ENCODE assay signal across 15 cellular contexts in genomic region chr12:50275545-50275944, GRCh38. TPM values are rescaled to one million over a fixed set of nuclear protein-coding genes. Genes with fewer than 3 reads are reported as not detected.
A peak's percentile ranks its signal among the peaks of the same experiment; 100 is the strongest.
DNase-seq lines count a peak whose midpoint lies in the region; ATAC-seq, FAIRE-seq and TF ChIP-seq lines count a peak whose summit lies in the region.
"Had no signal": no experiment of that assay in that cellular context is flagged by ENCODE, and none has a peak within 500 bp of the region (broad histone marks: within the 10 kb centered on the region; RNA-seq: fewer than 3 reads in every experiment).

No MANE protein-coding gene starts in this region.

- WGBS in liver: 56% methylated on average over 1 of the region's 1 CpG
- 6% methylated on average over 1 of the region's 1 CpG for WGBS in HepG2 (ENCODE audit: low lambda C conversion rate)
- WGBS in esophagus muscularis mucosa: 50% methylated on average over 1 of the region's 1 CpG
- 14 to 31% methylated on average over 1 of the region's 1 CpG for WGBS in aorta, 2 donors

- H3K27ac ChIP-seq in liver (ENCODE audit: low read depth in 1 of 2, low read length in 2 of 2): no peak overlapping the region
- H3K27ac ChIP-seq in HepG2 (ENCODE audit: extremely low read length, insufficient read depth, low read length): no peak overlapping the region
- peak overlapping the region; percentile 12 to 59 (median 30) for H3K27ac ChIP-seq in esophagus muscularis mucosa (replicated peaks in 1 of 4)
- H3K27ac ChIP-seq in aorta (ENCODE audit: low read depth in 1 of 2, low read length in 2 of 2): no peak overlapping the region
- H3K27ac ChIP-seq: A549 had no signal

- H3K4me1 ChIP-seq in liver (ENCODE audit: control insufficient read depth in 4 of 4, insufficient read depth in 4 of 4, low read length in 3 of 4): peaks cover 4 to 9% (median 7%) of the 10 kb centered on the region in 4 donors
- H3K4me1 ChIP-seq in HepG2 (ENCODE audit: insufficient read depth, low read length): peaks cover 69% of the 10 kb centered on the region
- H3K4me1 ChIP-seq in esophagus muscularis mucosa: peaks cover 18 to 29% (median 24%) of the 10 kb centered on the region in 4 donors
- H3K4me1 ChIP-seq in aorta (ENCODE audit: control insufficient read depth in 1 of 2, insufficient read depth in 2 of 2, low read length in 2 of 2): no peaks in the 10 kb centered on the region

- H3K4me3 ChIP-seq in liver (ENCODE audit: low read depth in 1 of 3, low read length in 3 of 3): no peak overlapping the region
- H3K4me3 ChIP-seq in HepG2 (replicated peaks in 1 of 3; ENCODE audit: insufficient read depth in 1 of 3, low read depth in 2 of 3, low read length in 3 of 3): no peak overlapping the region
- H3K4me3 ChIP-seq in esophagus muscularis mucosa: no peak overlapping the region
- H3K4me3 ChIP-seq in aorta (ENCODE audit: low read length in 2 of 2): no peak overlapping the region
- H3K4me3 ChIP-seq: A549 had no signal

- POLR2A ChIA-PET in HepG2 (lab: Yijun Ruan, JAX): interaction anchor here (3.0 kb wide), 1 partner anchor 8 kb away, joined by 20 read pairs; the partner anchor contains the start of gene LIMA1

- H3K9ac ChIP-seq in liver (ENCODE audit: low read depth in 1 of 2, low read length in 2 of 2) (no peak overlapping the region), HepG2 (ENCODE audit: insufficient read depth, low read depth, low read length) (no peak overlapping the region)

- no TSS peak for BruUV-seq in HepG2 (replicated peaks; lab: Mats Ljungman, UMichigan)

- H3K27me3 ChIP-seq in liver (ENCODE audit: control insufficient read depth in 4 of 4, insufficient read depth in 4 of 4, low read length in 3 of 4) (no peaks in the 10 kb centered on the region), HepG2 (ENCODE audit: control insufficient read depth in 1 of 2, insufficient read depth in 2 of 2, low read length in 2 of 2) (no peaks in the 10 kb centered on the region), esophagus muscularis mucosa (no peaks in the 10 kb centered on the region), aorta (ENCODE audit: control insufficient read depth in 1 of 2, insufficient read depth in 2 of 2, low read length in 1 of 2) (no peaks in the 10 kb centered on the region)

- CTCF ChIA-PET in HepG2 (lab: Yijun Ruan, JAX; ENCODE audit: low intra/inter-chr PET ratio, low total read pairs): no interaction called here

- H4K20me1 ChIP-seq in HepG2 (ENCODE audit: insufficient read depth, low read length): no peaks in the 10 kb centered on the region

- in situ Hi-C loops in HepG2 (cut with HindIII; ENCODE audit: extremely low pct_ligation_motif_present, low pct_unique_long_range_greater_than_20kb): no loop called here

- no peak overlapping the region for H3K4me2 ChIP-seq in HepG2 (ENCODE audit: low read depth, low read length)
- H3K4me2 ChIP-seq: A549 had no signal

- DNase-seq in HepG2 (ENCODE audit: low spot score) (no peak), esophagus muscularis mucosa (ENCODE audit: extremely low spot score) (no peak), mucosa of gallbladder (ENCODE audit: low spot score) (peak; percentile 63), aorta (no peak), hepatic stellate cell (ENCODE audit: low spot score) (no peak), glomerular visceral epithelial cell (ENCODE audit: extremely low spot score) (no peak)
- DNase-seq: activated CD4-positive, alpha-beta memory T cell treated with anti-CD3 and anti-CD28 coated beads for 36 hours; activated naive CD4-positive, alpha-beta T cell treated with anti-CD3 and anti-CD28 coated beads for 36 hours; effector CD4-positive, alpha-beta T cell; NCI-H524; nucleus accumbens; stimulated activated CD4-positive, alpha-beta T cell treated with anti-CD3 and anti-CD28 coated beads, Interleukin-4, amount 100 ng/mL, for 24 hours had no signal

- H3K9me3 ChIP-seq in liver (ENCODE audit: control insufficient read depth in 4 of 4, low read length in 3 of 4) (no peaks in the 10 kb centered on the region), HepG2 (ENCODE audit: low read length) (no peaks in the 10 kb centered on the region), esophagus muscularis mucosa (no peaks in the 10 kb centered on the region), aorta (ENCODE audit: control insufficient read depth, low read length) (no peaks in the 10 kb centered on the region)
- H3K9me3 ChIP-seq: A549 had no signal

- ATAC-seq in HepG2 (no peak), aorta (ENCODE audit: low FRiP score) (peak; percentile 67), GM18868 (IDR thresholded peaks at IDR 0.05; ENCODE audit: unreplicated experiment) (no peak)

- TF ChIP-seq POLR2A in HepG2 (IDR thresholded peaks at IDR 0.05; ENCODE audit: insufficient read depth in 1 of 2, low read depth in 2 of 2, low read length in 2 of 2) (no peak), esophagus muscularis mucosa (IDR thresholded peaks at IDR 0.05; ENCODE audit: low read depth) (no peak)

- TF ChIP-seq CTCF in liver (IDR thresholded peaks at IDR 0.05; ENCODE audit: low read depth, low read length, missing input control) (no peak), HepG2 (CRISPR knock-in tag; IDR thresholded peaks at IDR 0.05) (no peak), esophagus muscularis mucosa (IDR thresholded peaks at IDR 0.05) (no peak)

- TF ChIP-seq EP300 in HepG2 (IDR thresholded peaks at IDR 0.05; ENCODE audit: low read depth in 2 of 2, low read length in 2 of 2): no peak
- no peak for TF ChIP-seq EP300 in HepG2 (CRISPR knock-in tag; IDR thresholded peaks at IDR 0.05; ENCODE audit: borderline replicate concordance)
- no peak for TF ChIP-seq EP300 in esophagus muscularis mucosa (IDR thresholded peaks at IDR 0.05)

- intact Hi-C loops in HepG2 (cut with micrococcal nuclease; ENCODE audit: unreplicated experiment): no loop called here
- intact Hi-C loops in esophagus muscularis mucosa (cut with DNase I): no loop called here
- intact Hi-C loops in aorta (cut with DNase I): no loop called here

- H2AFZ ChIP-seq in HepG2 (ENCODE audit: low read length): no peak overlapping the region

- H3K36me3 ChIP-seq in liver (ENCODE audit: control insufficient read depth in 4 of 4, insufficient read depth in 3 of 4, low read depth in 1 of 4, low read length in 3 of 4) (no peaks in the 10 kb centered on the region), HepG2 (replicated peaks in 1 of 2; ENCODE audit: control insufficient read depth in 1 of 2, insufficient read depth in 2 of 2, low read length in 2 of 2) (no peaks in the 10 kb centered on the region), esophagus muscularis mucosa (no peaks in the 10 kb centered on the region), aorta (ENCODE audit: control insufficient read depth in 1 of 2, insufficient read depth in 2 of 2, low read length in 1 of 2) (no peaks in the 10 kb centered on the region)

- H3K79me2 ChIP-seq in HepG2 (ENCODE audit: insufficient read depth, low read length): no peaks in the 10 kb centered on the region

- TF ChIP-seq RAD21 in liver (IDR thresholded peaks at IDR 0.05): no peak
- no peak for TF ChIP-seq RAD21 in HepG2 (CRISPR knock-in tag; IDR thresholded peaks at IDR 0.05)

- no peak for FAIRE-seq in HepG2 (lab: Jason Lieb, UNC)
- FAIRE-seq: A549 had no signal

TF ChIP-seq in liver, 16 proteins besides CTCF, POLR2A, EP300 and RAD21:
- TF ChIP-seq FOXA2 (IDR thresholded peaks at IDR 0.05) (no peak), NR2F2 (IDR thresholded peaks at IDR 0.05) (peak; percentile 76), TAF1 (conservative IDR thresholded peaks at IDR 0.05) (no peak)

TF ChIP-seq in HepG2, 621 proteins besides CTCF, POLR2A, EP300 and RAD21 (continues in another document):
- TF ChIP-seq ZNF841 (CRISPR knock-in tag; IDR thresholded peaks at IDR 0.05; ENCODE audit: borderline replicate concordance) (no peak), BRF2 (CRISPR knock-in tag; IDR thresholded peaks at IDR 0.05) (no peak), CC2D1A (CRISPR knock-in tag; IDR thresholded peaks at IDR 0.05) (no peak), ZNF761 (CRISPR knock-in tag; conservative IDR thresholded peaks at IDR 0.05) (no peak), FIP1L1 (IDR thresholded peaks at IDR 0.05; ENCODE audit: borderline replicate concordance, insufficient read depth, low read depth, low read length) (no peak)

RNA-seq across cellular contexts. Expression of gene LIMA1, which starts 7.8 kb away (rescaled TPM):
- total RNA-seq in liver: 10 to 100 TPM; 13.0 to 17.5 TPM
- polyA plus RNA-seq in liver: 10 to 100 TPM in 1 of 2 donors, 1 to 10 TPM in 1; 8.1 to 14.0 TPM
- 13.0 and 19.3 TPM in 2 replicates for total RNA-seq in HepG2 (2016; rRNA removed; fragmentation: Illumina TruSeq; extraction: Trizol)
- total RNA-seq in HepG2 (2016; cell fraction: cytosol; rRNA removed; fragmentation: Illumina TruSeq; extraction: Trizol; ENCODE audit: low read depth): 0.91 and 1.6 TPM in 2 replicates
- 12.8 and 15.0 TPM in 2 replicates for total RNA-seq in HepG2 (2016; cell fraction: insoluble cytoplasmic fraction; rRNA removed; fragmentation: Illumina TruSeq; extraction: Trizol)
- total RNA-seq in HepG2 (2016; cell fraction: membrane; rRNA removed; fragmentation: Illumina TruSeq; extraction: Trizol): 4.2 and 5.4 TPM in 2 replicates
- 14.1 and 15.9 TPM in 2 replicates for total RNA-seq in HepG2 (2016; cell fraction: nucleus; rRNA removed; fragmentation: Illumina TruSeq; extraction: Trizol)
- polyA plus RNA-seq in HepG2 (2011; rRNA removed): 13.9 and 19.8 TPM in 2 replicates
- 5.0 and 7.4 TPM in 2 replicates for polyA plus RNA-seq in HepG2 (2011; cell fraction: cytosol; rRNA removed)
- 8.8 and 9.7 TPM in 2 replicates for polyA plus RNA-seq in HepG2 (2011; cell fraction: nucleus; rRNA removed)
- polyA plus RNA-seq in HepG2 (2012): 11.5 and 11.9 TPM in 2 replicates
- polyA plus RNA-seq in HepG2 (2016; cell fraction: cytosol; fragmentation: Illumina TruSeq; extraction: Trizol; ENCODE audit: low read depth): 0.72 and 1.1 TPM in 2 replicates
- 21.3 and 21.6 TPM in 2 replicates for polyA plus RNA-seq in HepG2 (2016; cell fraction: insoluble cytoplasmic fraction; fragmentation: Illumina TruSeq; extraction: Trizol; ENCODE audit: low read depth)
- 1.9 and 2.7 TPM in 2 replicates for polyA plus RNA-seq in HepG2 (2016; cell fraction: membrane; fragmentation: Illumina TruSeq; extraction: Trizol; ENCODE audit: low read depth)
- 17.1 and 18.0 TPM in 2 replicates for polyA plus RNA-seq in HepG2 (2016; cell fraction: nucleus; fragmentation: Illumina TruSeq; extraction: Trizol; ENCODE audit: insufficient read depth, low read depth)
- polyA minus RNA-seq in HepG2 (2011; rRNA and poly(A)+ RNA removed; ENCODE audit: low replicate concordance): 21.1 and 72.7 TPM in 2 replicates
- 12.9 and 14.3 TPM in 2 replicates for polyA minus RNA-seq in HepG2 (2011; cell fraction: cytosol; rRNA and poly(A)+ RNA removed)
- polyA minus RNA-seq in HepG2 (2011; cell fraction: nucleus; rRNA and poly(A)+ RNA removed): 22.8 and 23.7 TPM in 2 replicates
- 10 to 100 TPM; 23.9 to 62.7 (median 37.2) TPM for total RNA-seq in esophagus muscularis mucosa
- 117 TPM for total RNA-seq in mucosa of gallbladder
- 100 to 1,000 TPM; 131 to 177 TPM for total RNA-seq in aorta
- 100 to 1,000 TPM in 1 of 2 donors, 10 to 100 TPM in 1; 35.9 to 148 TPM for polyA plus RNA-seq in aorta

Comparison
In these comparisons a context has a peak if more than half of its experiments do, and no peak if none do; other contexts are left out.
1. H3K27ac ChIP-seq: peak in esophagus muscularis mucosa (4 of 4); none in liver (0 of 2), HepG2 (single experiment) and aorta (0 of 2).